ENCODE assay signal across 8 cellular contexts in genomic region chr12:123149088-123149827, GRCh38. TPM values are rescaled to one million over a fixed set of nuclear protein-coding genes. Genes with fewer than 3 reads are reported as not detected.
DNase-seq lines count a peak whose midpoint lies in the region; ATAC-seq lines count a peak whose summit lies in the region.

No MANE protein-coding gene starts in this region.

- peak; percentile 5 for ATAC-seq in Right ventricle myocardium superior (ENCODE audit: poor library complexity)
- no peak for ATAC-seq in GM18868 (IDR thresholded peaks at IDR 0.05; ENCODE audit: unreplicated experiment)

- H3K27ac ChIP-seq in cingulate gyrus (ENCODE audit: low read depth, low read length), result peak overlapping the region; percentile 70

- no peak for DNase-seq in Right ventricle myocardium superior
- no peak for DNase-seq in cardiac septum (ENCODE audit: low spot score)
- no peak for DNase-seq in activated effector memory CD4-positive, alpha-beta T cell treated with Interleukin-2 at 50 U/mL for 16 hours
- DNase-seq in SHP77 treated with DMSO at 0.1 percent for 48 hours (lab: John Stamatoyannopoulos, UW), result no peak
- no peak for DNase-seq in activated CD4-positive, alpha-beta T cell treated with anti-CD3 and anti-CD28 coated beads, Interleukin-2, amount 50 U/mL, for 1 hour

- H3K9ac ChIP-seq in mucosa of stomach (ENCODE audit: low read length), result peak overlapping the region; percentile 48

- H3K4me1 ChIP-seq in mucosa of stomach (ENCODE audit: control insufficient read depth, insufficient read depth, low read length), result peaks cover 15% of the 10 kb centered on the region

- no peak overlapping the region for H3K4me3 ChIP-seq in mucosa of stomach (ENCODE audit: low read length)

- intact Hi-C loops in Right ventricle myocardium superior (cut with DNase I), result loop anchor here (5.0 to 10.0 kb wide), 2 partner anchors 92 to 174 kb away; partner anchors contain the start of gene OGFOD2
- intact Hi-C loops in cardiac septum (cut with DNase I), result no loop called here

- H3K27me3 ChIP-seq in mucosa of stomach (ENCODE audit: control insufficient read depth, insufficient read depth, low read length), result peaks cover 15% of the 10 kb centered on the region

- no peaks in the 10 kb centered on the region for H3K36me3 ChIP-seq in mucosa of stomach (ENCODE audit: control insufficient read depth, insufficient read depth, low read length)

- no peaks in the 10 kb centered on the region for H3K9me3 ChIP-seq in mucosa of stomach (ENCODE audit: control insufficient read depth, low read length)

RNA-seq across cellular contexts. Expression of gene PITPNM2, which starts 1.6 kb away (rescaled TPM):
- 17.0 TPM for total RNA-seq in Right ventricle myocardium superior
- total RNA-seq in cardiac septum, result 22.2 TPM
